10 cellular contexts compared by ENCODE assay signal in genomic region chr20:2314759-2315439, GRCh38. TPM values are rescaled to one million over a fixed set of nuclear protein-coding genes. Genes with fewer than 3 reads are reported as not detected.
A peak's percentile ranks its signal among the peaks of the same experiment; 100 is the strongest.
DNase-seq lines count a peak whose midpoint lies in the region; ATAC-seq and TF ChIP-seq lines count a peak whose summit lies in the region.
"Had no signal": no experiment of that assay in that cellular context is flagged by ENCODE, and none has a peak within 500 bp of the region (broad histone marks: within the 10 kb centered on the region; RNA-seq: fewer than 3 reads in every experiment).

No MANE protein-coding gene starts in this region.

- intact Hi-C loops in prostate gland (cut with DNase I) = no loop called here

- H3K4me1 ChIP-seq in SJSA1 (replicated peaks) = peaks cover 43% of the 10 kb centered on the region
- H3K4me1 ChIP-seq in right atrium auricular region = no peaks in the 10 kb centered on the region
- no peaks in the 10 kb centered on the region for H3K4me1 ChIP-seq in prostate gland (replicated peaks)

- H3K36me3 ChIP-seq in SJSA1 (no peaks in the 10 kb centered on the region), right atrium auricular region (no peaks in the 10 kb centered on the region), prostate gland (no peaks in the 10 kb centered on the region)

- TF ChIP-seq POLR2A in prostate gland (IDR thresholded peaks at IDR 0.05) = no peak

- no peak for ATAC-seq in HG02973 (IDR thresholded peaks at IDR 0.05; ENCODE audit: unreplicated experiment)

- H3K9me3 ChIP-seq in SJSA1 (replicated peaks) (no peaks in the 10 kb centered on the region), right atrium auricular region (no peaks in the 10 kb centered on the region), prostate gland (no peaks in the 10 kb centered on the region)

- DNase-seq in AG04449 (ENCODE audit: low read depth, low spot score) = peak; percentile 65
- DNase-seq in HS-27A (ENCODE audit: low read depth) = peak; percentile 34
- DNase-seq in SJSA1 (ENCODE audit: low read depth in 1 of 2, low spot score in 2 of 2) = peak; percentile 93 to 97
- peak; percentile 64 for DNase-seq in right atrium auricular region (ENCODE audit: low spot score)
- no peak for DNase-seq in cerebellum (ENCODE audit: low spot score)
- DNase-seq in prostate gland (ENCODE audit: low spot score) = no peak
- no peak for DNase-seq in NAMALWA (ENCODE audit: low spot score)

- 50% methylated on average over 8 of the region's 8 CpGs for WGBS in prostate gland

- POLR2A ChIA-PET in AG04449 (lab: Yijun Ruan, JAX) = interaction anchor here (0.7 to 1.8 kb wide), 5 partner anchors 19 to 337 kb away, joined by 3 to 18 read pairs (median 3); no protein-coding TSS in a partner anchor

- no peaks in the 10 kb centered on the region for H3K27me3 ChIP-seq in SJSA1 (replicated peaks)
- H3K27me3 ChIP-seq in right atrium auricular region = no peaks in the 10 kb centered on the region
- no peaks in the 10 kb centered on the region for H3K27me3 ChIP-seq in prostate gland (replicated peaks; ENCODE audit: insufficient read depth)

- TF ChIP-seq CTCF in AG04449 (IDR thresholded peaks at IDR 0.05; ENCODE audit: insufficient read depth, low read length, missing control alignments) (no peak), right atrium auricular region (IDR thresholded peaks at IDR 0.05) (no peak), prostate gland (IDR thresholded peaks at IDR 0.05) (no peak)

- H3K4me3 ChIP-seq in AG04449 (ENCODE audit: low read depth, low read length) (no peak overlapping the region), SJSA1 (no peak overlapping the region), right atrium auricular region (no peak overlapping the region), prostate gland (no peak overlapping the region)

- CTCF ChIA-PET in AG04449 (lab: Yijun Ruan, JAX) = interaction anchor here (1.4 to 4.3 kb wide), 3 partner anchors 15 to 137 kb away, joined by 4 to 18 read pairs (median 4); no protein-coding TSS in a partner anchor

- H3K27ac ChIP-seq in SJSA1 = peak overlapping the region; percentile 95
- no peak overlapping the region for H3K27ac ChIP-seq in right atrium auricular region
- no peak overlapping the region for H3K27ac ChIP-seq in prostate gland

RNA-seq across cellular contexts. Expression of gene TGM3, which starts 19.1 kb away (rescaled TPM):
- 4.2 and 5.3 TPM in 2 replicates for total RNA-seq in SJSA1 (2014; rRNA removed; shearing (Covaris generic))
- total RNA-seq in right atrium auricular region (not detected), cerebellum (0.27 TPM), prostate gland (1 to 10 TPM in 1 of 2 donors, under 1 TPM in 1; 0.23 to 1.8 TPM)
- total RNA-seq: endothelial cell of umbilical vein, G401 had no signal

Comparison
In these comparisons a context has a peak if more than half of its experiments do, and no peak if none do; other contexts are left out.
1. DNase-seq: peak in AG04449 (single experiment), HS-27A (single experiment), SJSA1 (2 of 2) and right atrium auricular region (single experiment); none in cerebellum (single experiment), prostate gland (single experiment) and NAMALWA (single experiment).